8 cellular contexts compared by ENCODE assay signal in the genomic region with DNA sequence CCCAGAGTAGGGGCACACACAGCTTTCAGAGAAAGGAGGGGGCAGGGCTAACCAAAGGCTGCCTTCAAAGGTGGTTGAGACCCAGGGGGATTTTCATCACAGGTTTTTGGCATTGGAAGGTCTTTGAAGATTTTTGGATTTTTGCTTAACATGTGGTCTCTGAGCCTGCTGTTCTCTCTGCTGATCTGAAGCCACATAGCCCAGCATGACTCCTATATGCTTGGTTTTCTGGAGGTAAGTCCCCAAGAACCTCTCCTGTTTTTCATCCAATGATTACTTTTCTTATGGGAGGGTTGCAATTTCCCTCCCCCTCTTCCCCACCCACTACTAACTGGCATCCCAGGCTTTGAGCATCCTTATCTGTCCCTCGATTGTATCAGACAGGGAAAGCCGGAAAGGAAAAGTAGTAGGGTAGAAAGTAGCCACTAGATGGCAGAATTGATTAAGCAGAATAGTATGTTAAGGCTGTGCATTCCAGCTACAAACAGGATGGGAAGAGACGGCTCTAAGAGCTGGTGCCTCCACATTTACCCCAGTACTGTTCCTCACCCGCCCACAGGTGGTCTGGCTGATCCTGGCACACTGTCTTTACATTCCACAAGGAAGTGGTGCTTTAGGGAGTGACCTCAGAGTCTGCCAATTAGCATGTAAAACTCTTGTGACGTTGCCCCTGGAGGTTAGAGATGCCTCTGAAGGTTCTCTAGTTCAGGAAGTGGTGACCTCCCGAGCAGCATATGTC.
DNase-seq lines count a peak whose midpoint lies in the region; ATAC-seq, FAIRE-seq and TF ChIP-seq lines count a peak whose summit lies in the region.

No MANE protein-coding gene starts in this region.

- peak overlapping the region; percentile 15; the same call in 1 of the 2 replicates for H3K4me2 ChIP-seq in HepG2 (ENCODE audit: low read depth, low read length)

- WGBS in HepG2 (ENCODE audit: low lambda C conversion rate), result 5% methylated on average over 6 of the region's 6 CpGs
- 5 to 8% methylated on average over 6 of the region's 6 CpGs for WGBS in upper lobe of left lung, 2 donors

- peak; percentile 35; the same call in 1 of the 2 replicates for TF ChIP-seq RAD21 in HepG2 (CRISPR knock-in tag; IDR thresholded peaks at IDR 0.05)

- in situ Hi-C loops in HepG2 (cut with HindIII; ENCODE audit: extremely low pct_ligation_motif_present, low pct_unique_long_range_greater_than_20kb), result no loop called here

- POLR2A ChIA-PET in HepG2 (lab: Yijun Ruan, JAX), result no interaction called here

- intact Hi-C loops in HepG2 (cut with micrococcal nuclease; ENCODE audit: unreplicated experiment), result loop anchor here (1.0 to 2.0 kb wide), 2 partner anchors 841 to 919 kb away; no protein-coding TSS in a partner anchor

- H2AFZ ChIP-seq in HepG2 (ENCODE audit: low read length), result peak overlapping the region; percentile 44

- H3K27ac ChIP-seq in HepG2 (ENCODE audit: extremely low read length, insufficient read depth, low read length), result no peak overlapping the region
- H3K27ac ChIP-seq in upper lobe of left lung, result no peak overlapping the region

- H3K36me3 ChIP-seq in HepG2 (replicated peaks in 1 of 2; ENCODE audit: control insufficient read depth in 1 of 2, insufficient read depth in 2 of 2, low read length in 2 of 2) (no peaks in the 10 kb centered on the region), upper lobe of left lung (no peaks in the 10 kb centered on the region)

- no peak overlapping the region for H3K9ac ChIP-seq in HepG2 (ENCODE audit: insufficient read depth, low read depth, low read length)

- H3K4me1 ChIP-seq in HepG2 (ENCODE audit: insufficient read depth, low read length) (no peaks in the 10 kb centered on the region), upper lobe of left lung (peaks cover 0 to 5% (median 2%) of the 10 kb centered on the region in 4 donors)

- DNase-seq in AG08396 (ENCODE audit: low spot score) (peak; percentile 53), GM12865 (ENCODE audit: low read depth) (peak; percentile 65), HFF-Myc (ENCODE audit: extremely low read depth, low read depth) (peak; percentile 64), LNCaP clone FGC (ENCODE audit: low read depth) (peak; percentile 25), RPMI7951 (ENCODE audit: low read depth) (peak; percentile 55), choroid plexus epithelial cell (ENCODE audit: low read depth) (peak; percentile 81), HepG2 (ENCODE audit: low spot score) (peak; percentile 58), upper lobe of left lung (no peak)

- TF ChIP-seq EP300 in HepG2 (IDR thresholded peaks at IDR 0.05; ENCODE audit: low read depth in 2 of 2, low read length in 2 of 2) (no peak), HepG2 (CRISPR knock-in tag; IDR thresholded peaks at IDR 0.05; ENCODE audit: borderline replicate concordance) (no peak), upper lobe of left lung (IDR thresholded peaks at IDR 0.05) (no peak)

- ATAC-seq in HepG2 (peak; percentile 99), upper lobe of left lung (ENCODE audit: low FRiP score in 2 of 2) (peak; percentile 76 to 86)

- CTCF ChIA-PET in HepG2 (lab: Yijun Ruan, JAX; ENCODE audit: low intra/inter-chr PET ratio, low total read pairs), result interaction anchor here (3.6 kb wide), 1 partner anchor 841 kb away, joined by 25 read pairs; no protein-coding TSS in a partner anchor

- peak; percentile 68 for TF ChIP-seq CTCF in GM12865 (IDR thresholded peaks at IDR 0.05; ENCODE audit: insufficient read depth, low read depth, low read length, missing control alignments)
- peak; percentile 68 for TF ChIP-seq CTCF in HFF-Myc (IDR thresholded peaks at IDR 0.05; ENCODE audit: low read depth, low read length, missing control alignments)
- peak; percentile 70 for TF ChIP-seq CTCF in LNCaP clone FGC (IDR thresholded peaks at IDR 0.05; ENCODE audit: control insufficient read depth, extremely low read depth, insufficient read depth)
- TF ChIP-seq CTCF in choroid plexus epithelial cell (conservative IDR thresholded peaks at IDR 0.05; ENCODE audit: low read depth, low read length), result peak; percentile 78
- TF ChIP-seq CTCF in HepG2 (CRISPR knock-in tag; IDR thresholded peaks at IDR 0.05), result peak; percentile 78
- peak; percentile 28 to 66 (median 57) for TF ChIP-seq CTCF in upper lobe of left lung (IDR thresholded peaks at IDR 0.05)

- H3K27me3 ChIP-seq in HepG2 (ENCODE audit: control insufficient read depth in 1 of 2, insufficient read depth in 2 of 2, low read length in 2 of 2) (no peaks in the 10 kb centered on the region), upper lobe of left lung (no peaks in the 10 kb centered on the region)

- TF ChIP-seq POLR2A in HepG2 (IDR thresholded peaks at IDR 0.05; ENCODE audit: insufficient read depth in 1 of 2, low read depth in 2 of 2, low read length in 2 of 2) (no peak), upper lobe of left lung (IDR thresholded peaks at IDR 0.05) (no peak)

- peak; percentile 52 for FAIRE-seq in HepG2 (lab: Jason Lieb, UNC)

- no peaks in the 10 kb centered on the region for H3K79me2 ChIP-seq in HepG2 (ENCODE audit: insufficient read depth, low read length)

- BruUV-seq in HepG2 (replicated peaks; lab: Mats Ljungman, UMichigan), result no TSS peak

- H3K9me3 ChIP-seq in HepG2 (ENCODE audit: low read length) (no peaks in the 10 kb centered on the region), upper lobe of left lung (no peaks in the 10 kb centered on the region)

- H3K4me3 ChIP-seq in GM12865 (ENCODE audit: low read depth, low read length) (peak overlapping the region; percentile 26), HFF-Myc (replicated peaks; ENCODE audit: low read depth, low read length) (no peak overlapping the region), LNCaP clone FGC (ENCODE audit: low read depth, low read length) (no peak overlapping the region), choroid plexus epithelial cell (ENCODE audit: low read depth, low read length) (peak overlapping the region; percentile 18), HepG2 (replicated peaks in 1 of 3; ENCODE audit: insufficient read depth in 1 of 3, low read depth in 2 of 3, low read length in 3 of 3) (no peak overlapping the region), upper lobe of left lung (no peak overlapping the region)

- no peaks in the 10 kb centered on the region for H4K20me1 ChIP-seq in HepG2 (ENCODE audit: insufficient read depth, low read length)

TF ChIP-seq in HepG2, 621 proteins besides CTCF, POLR2A, EP300 and RAD21:
- peak; percentile 78 for TF ChIP-seq STAG1 (CRISPR knock-in tag; IDR thresholded peaks at IDR 0.05)
- TF ChIP-seq ELF3 (CRISPR knock-in tag; IDR thresholded peaks at IDR 0.05), result peak; percentile 42; the same call in 1 of the 2 replicates
- TF ChIP-seq SMC3 (IDR thresholded peaks at IDR 0.05; ENCODE audit: low read length), result peak; percentile 56
- TF ChIP-seq XRCC5 (optimal IDR thresholded peaks at IDR 0.05; ENCODE audit: low read length), result peak; percentile 4
- peak; percentile 59 for TF ChIP-seq TEAD3 (CRISPR knock-in tag; optimal IDR thresholded peaks at IDR 0.05; ENCODE audit: borderline replicate concordance)
- no peak for TF ChIP-seq KMT2B (CRISPR knock-in tag; IDR thresholded peaks at IDR 0.05)
- TF ChIP-seq ZNF207 (IDR thresholded peaks at IDR 0.05; ENCODE audit: borderline replicate concordance), result no peak

Comparison
In these comparisons a context has a peak if more than half of its experiments do, and no peak if none do; other contexts are left out.
1. DNase-seq: peak in AG08396 (single experiment), GM12865 (single experiment), HFF-Myc (single experiment), LNCaP clone FGC (single experiment), RPMI7951 (single experiment), choroid plexus epithelial cell (single experiment) and HepG2 (single experiment); none in upper lobe of left lung (0 of 2).
2. H3K4me3 ChIP-seq: peak in GM12865 (single experiment) and choroid plexus epithelial cell (single experiment); none in HFF-Myc (single experiment), LNCaP clone FGC (single experiment), HepG2 (0 of 3) and upper lobe of left lung (0 of 4).
3. Peak in every context shown above with its lines, with median percentiles within 50 percentile points of each other: CTCF ChIP-seq.